ENCODE assay signal across 12 cellular contexts in the genomic region with DNA sequence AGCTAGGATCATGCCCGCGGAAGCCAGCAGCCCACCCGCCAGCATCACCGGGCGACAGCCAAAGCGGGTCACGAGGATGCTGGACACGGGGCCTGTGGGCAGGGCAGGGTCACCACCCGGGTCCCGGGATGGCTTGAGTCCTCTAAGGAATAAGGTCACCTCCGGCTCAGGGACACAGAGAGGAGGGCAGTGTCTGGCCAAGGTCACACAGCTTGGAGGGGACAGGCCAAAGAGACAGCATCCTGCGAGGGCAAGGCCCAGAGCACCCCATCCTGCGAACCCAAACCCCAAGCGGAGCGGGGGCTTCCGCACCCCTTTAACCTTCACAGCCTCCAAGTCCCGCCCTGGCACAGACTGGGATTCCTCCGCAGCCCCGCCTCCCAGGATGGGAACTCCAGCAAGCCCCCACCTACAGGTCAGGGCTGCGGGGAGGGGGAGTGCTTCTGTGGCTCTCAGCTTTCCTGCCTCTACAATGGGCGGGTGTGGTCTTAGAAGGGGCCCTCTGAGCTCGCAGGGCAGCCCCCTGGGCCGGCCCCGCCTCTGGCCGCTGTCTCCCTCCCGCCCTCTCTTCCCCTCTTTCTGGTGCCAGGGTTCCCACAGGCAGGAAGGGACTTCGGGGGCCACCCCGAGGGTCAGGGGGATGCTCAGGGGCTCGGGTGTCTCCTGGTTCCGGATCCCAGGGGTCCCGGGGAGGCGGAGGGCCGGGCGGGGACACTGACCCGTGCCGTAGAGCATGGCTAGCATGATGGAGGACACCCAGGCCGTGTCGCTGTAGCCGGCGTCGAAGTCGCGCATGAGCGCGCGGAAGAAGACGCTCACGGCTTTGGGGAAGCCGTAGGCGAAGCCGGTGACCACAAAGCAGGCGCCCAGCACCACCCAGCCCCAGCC. TPM values are rescaled to one million over a fixed set of nuclear protein-coding genes. Genes with fewer than 3 reads are reported as not detected.
A peak's percentile ranks its signal among the peaks of the same experiment; 100 is the strongest.
DNase-seq lines count a peak whose midpoint lies in the region; ATAC-seq, FAIRE-seq and TF ChIP-seq lines count a peak whose summit lies in the region.
"Had no signal": no experiment of that assay in that cellular context is flagged by ENCODE, and none has a peak within 500 bp of the region (broad histone marks: within the 10 kb centered on the region; RNA-seq: fewer than 3 reads in every experiment).

No MANE protein-coding gene starts in this region.

- CTCF ChIA-PET in activated CD4-positive, alpha-beta memory T cell treated with anti-CD3 and anti-CD28 coated beads for 36 hours (lab: Charles Lee), result interaction anchor here (1.2 kb wide), 1 partner anchor 30 kb away, joined by 3 read pairs; no protein-coding TSS in a partner anchor
- CTCF ChIA-PET in activated CD4-positive, alpha-beta memory T cell treated with anti-CD3 and anti-CD28 coated beads, Interleukin-2, amount 10 ng/mL, durations not matched to agents 7 days and 5 days (lab: Charles Lee), result no interaction called here
- CTCF ChIA-PET in GM12878 (lab: Yijun Ruan, JAX), result interaction anchor here (0.5 to 0.6 kb wide), 2 partner anchors 16 to 31 kb away, joined by 3 read pairs; no protein-coding TSS in a partner anchor

- intact Hi-C loops in activated CD4-positive, alpha-beta memory T cell treated with anti-CD3 and anti-CD28 coated beads for 36 hours (cut with micrococcal nuclease), result no loop called here
- intact Hi-C loops in GM12878 (cut with micrococcal nuclease; ENCODE audit: unreplicated experiment), result no loop called here
- intact Hi-C loops in testis (cut with DNase I; ENCODE audit: low total_unique reads), result no loop called here

- no peak overlapping the region; the same call in 1 of the 2 replicates for H2AFZ ChIP-seq in GM12878 (ENCODE audit: control insufficient read depth, low read depth, low read length)

- H3K4me1 Mint-ChIP-seq in activated CD4-positive, alpha-beta memory T cell treated with anti-CD3 and anti-CD28 coated beads for 36 hours (ENCODE audit: low read depth), result no peaks in the 10 kb centered on the region
- peaks cover 2% of the 10 kb centered on the region for H3K4me1 Mint-ChIP-seq in activated CD4-positive, alpha-beta memory T cell treated with anti-CD3 and anti-CD28 coated beads, Interleukin-2, amount 10 ng/mL, durations not matched to agents 7 days and 5 days
- peaks cover 3% of the 10 kb centered on the region for H3K4me1 Mint-ChIP-seq in memory B cell

- DNase-seq in activated CD4-positive, alpha-beta memory T cell treated with anti-CD3 and anti-CD28 coated beads for 36 hours, result peak; percentile 27
- DNase-seq in activated CD4-positive, alpha-beta memory T cell treated with anti-CD3 and anti-CD28 coated beads, Interleukin-2, amount 10 ng/mL, durations not matched to agents 7 days and 5 days, result no peak
- DNase-seq in GM12878 (ENCODE audit: low read depth, low spot score) (no peak), memory B cell (ENCODE audit: low spot score in 2 of 2) (no peak), testis (peak; percentile 48)
- no peak for DNase-seq in effector memory CD4-positive, alpha-beta T cell
- DNase-seq: effector CD8-positive, alpha-beta T cell; NCI-H1417 had no signal

- FAIRE-seq in GM12878 (lab: Jason Lieb, UNC), result no peak
- FAIRE-seq: G401.6 had no signal

- H3K4me3 Mint-ChIP-seq in activated CD4-positive, alpha-beta memory T cell treated with anti-CD3 and anti-CD28 coated beads for 36 hours, result no peak overlapping the region
- no peak overlapping the region for H3K4me3 Mint-ChIP-seq in activated CD4-positive, alpha-beta memory T cell treated with anti-CD3 and anti-CD28 coated beads, Interleukin-2, amount 10 ng/mL, durations not matched to agents 7 days and 5 days
- H3K4me3 Mint-ChIP-seq in memory B cell, result peak overlapping the region; percentile 43

- POLR2A ChIA-PET in activated CD4-positive, alpha-beta memory T cell treated with anti-CD3 and anti-CD28 coated beads for 36 hours (lab: Charles Lee), result no interaction called here
- POLR2A ChIA-PET in activated CD4-positive, alpha-beta memory T cell treated with anti-CD3 and anti-CD28 coated beads, Interleukin-2, amount 10 ng/mL, durations not matched to agents 7 days and 5 days (lab: Charles Lee), result no interaction called here
- POLR2A ChIA-PET in GM12878 (lab: Charles Lee), result interaction anchor here (0.5 kb wide), 1 partner anchor 123 kb away, joined by 4 read pairs; no protein-coding TSS in a partner anchor

- SMC1A ChIA-PET in GM12878 (lab: Charles Lee; ENCODE audit: uncharacterized antibody, unreplicated experiment), result no interaction called here

- RAD21 ChIA-PET in GM12878 (lab: Charles Lee; ENCODE audit: unreplicated experiment), result no interaction called here

- TF ChIP-seq POLR2A in GM12878 (IDR thresholded peaks at IDR 0.05; ENCODE audit: low read depth, low read length) (no peak), testis (IDR thresholded peaks at IDR 0.05) (no peak)

- no peak overlapping the region for H3K4me3 ChIP-seq in GM12878
- peak overlapping the region; percentile 37 to 54 for H3K4me3 ChIP-seq in testis
- no peak overlapping the region for H3K4me3 ChIP-seq in effector memory CD4-positive, alpha-beta T cell (ENCODE audit: insufficient read depth, low read depth, low read length, poor library complexity, severe bottlenecking)

- H3K27me3 ChIP-seq in GM12878 (replicated peaks in 1 of 2; ENCODE audit: control insufficient read depth in 2 of 2, insufficient read depth in 2 of 2, low read length in 1 of 2) (peaks cover 8 to 9% of the 10 kb centered on the region in 2 experiments; a peak in 3 of 4 replicates), testis (no peaks in the 10 kb centered on the region)
- peaks cover 17% of the 10 kb centered on the region for H3K27me3 ChIP-seq in effector memory CD4-positive, alpha-beta T cell (replicated peaks; ENCODE audit: control insufficient read depth, insufficient read depth, low read length, poor library complexity, severe bottlenecking)

- BruUV-seq in GM12878 (replicated peaks; lab: Mats Ljungman, UMichigan), result no TSS peak

- no peaks in the 10 kb centered on the region for H3K4me1 ChIP-seq in GM12878 (ENCODE audit: control insufficient read depth, insufficient read depth, low read length)
- H3K4me1 ChIP-seq in testis, result peaks cover 18% of the 10 kb centered on the region
- H3K4me1 ChIP-seq in effector memory CD4-positive, alpha-beta T cell (ENCODE audit: control insufficient read depth, insufficient read depth, low read length, poor library complexity, severe bottlenecking), result peaks cover 16% of the 10 kb centered on the region

- no peaks in the 10 kb centered on the region for H3K79me2 ChIP-seq in GM12878 (ENCODE audit: control insufficient read depth, insufficient read depth, low read length)

- H3K27me3 Mint-ChIP-seq in activated CD4-positive, alpha-beta memory T cell treated with anti-CD3 and anti-CD28 coated beads for 36 hours, result peaks cover 13% of the 10 kb centered on the region
- peaks cover 25% of the 10 kb centered on the region for H3K27me3 Mint-ChIP-seq in activated CD4-positive, alpha-beta memory T cell treated with anti-CD3 and anti-CD28 coated beads, Interleukin-2, amount 10 ng/mL, durations not matched to agents 7 days and 5 days
- peaks cover 10% of the 10 kb centered on the region for H3K27me3 Mint-ChIP-seq in memory B cell

- TF ChIP-seq RAD21 in GM12878 (IDR thresholded peaks at IDR 0.05; ENCODE audit: insufficient read depth, low read depth, low read length), result no peak

- H3K27ac ChIP-seq in GM12878 (ENCODE audit: control insufficient read depth, insufficient read depth), result no peak overlapping the region
- no peak overlapping the region for H3K27ac ChIP-seq in testis
- H3K27ac ChIP-seq in effector memory CD4-positive, alpha-beta T cell (ENCODE audit: insufficient read depth, low read length, poor library complexity, severe bottlenecking), result no peak overlapping the region

- TF ChIP-seq EP300 in GM12878 (IDR thresholded peaks at IDR 0.05; ENCODE audit: borderline replicate concordance in 1 of 2, control insufficient read depth in 1 of 2, low read depth in 2 of 2, low read length in 2 of 2), result no peak

- no peak overlapping the region for H3K27ac Mint-ChIP-seq in activated CD4-positive, alpha-beta memory T cell treated with anti-CD3 and anti-CD28 coated beads for 36 hours
- H3K27ac Mint-ChIP-seq in activated CD4-positive, alpha-beta memory T cell treated with anti-CD3 and anti-CD28 coated beads, Interleukin-2, amount 10 ng/mL, durations not matched to agents 7 days and 5 days, result no peak overlapping the region
- no peak overlapping the region for H3K27ac Mint-ChIP-seq in memory B cell

- no peaks in the 10 kb centered on the region for H3K9me3 ChIP-seq in GM12878 (replicated peaks; ENCODE audit: control insufficient read depth, insufficient read depth, low read length)
- H3K9me3 ChIP-seq in testis, result no peaks in the 10 kb centered on the region
- no peaks in the 10 kb centered on the region for H3K9me3 ChIP-seq in effector memory CD4-positive, alpha-beta T cell (ENCODE audit: control insufficient read depth, low read length)

- H3K36me3 ChIP-seq in GM12878 (ENCODE audit: control insufficient read depth in 2 of 2, insufficient read depth in 2 of 2, low read length in 1 of 2) (no peaks in the 10 kb centered on the region), testis (ENCODE audit: low read depth, missing control alignments) (no peaks in the 10 kb centered on the region)
- H3K36me3 ChIP-seq in effector memory CD4-positive, alpha-beta T cell (ENCODE audit: control insufficient read depth, insufficient read depth, low read length), result peaks cover 3% of the 10 kb centered on the region

- H3K9me3 Mint-ChIP-seq in activated CD4-positive, alpha-beta memory T cell treated with anti-CD3 and anti-CD28 coated beads for 36 hours, result no peaks in the 10 kb centered on the region
- no peaks in the 10 kb centered on the region for H3K9me3 Mint-ChIP-seq in activated CD4-positive, alpha-beta memory T cell treated with anti-CD3 and anti-CD28 coated beads, Interleukin-2, amount 10 ng/mL, durations not matched to agents 7 days and 5 days
- no peaks in the 10 kb centered on the region for H3K9me3 Mint-ChIP-seq in memory B cell

- WGBS in GM12878 (ENCODE audit: insufficient coverage, insufficient replicate concordance, low lambda C conversion rate, missing lambda C conversion rate), result 23% methylated on average over 31 of the region's 52 CpGs
- WGBS in testis, 2 donors, result 35% methylated on average over 51 of the region's 52 CpGs; no CpG with 5 or more reads in 1 of the 2 donors

- TF ChIP-seq CTCF in GM12878 (IDR thresholded peaks at IDR 0.05 in 2 of 3, conservative IDR thresholded peaks at IDR 0.05 in 1 of 3; ENCODE audit: control insufficient read depth in 2 of 3, extremely low read depth in 1 of 3, insufficient read depth in 1 of 3, low read depth in 3 of 3, low read length in 3 of 3), result no peak
- no peak for TF ChIP-seq CTCF in testis (IDR thresholded peaks at IDR 0.05)

- 0 out of 2 replicates have a peak overlapping the region, but pooled peaks have one; percentile 9 for H3K4me2 ChIP-seq in GM12878 (ENCODE audit: control insufficient read depth, insufficient read depth)

- peak; percentile 42 for ATAC-seq in GM12878
- ATAC-seq in memory B cell (ENCODE audit: low read depth), result peak; percentile 60
- no peak for ATAC-seq in HG03565 (IDR thresholded peaks at IDR 0.05; ENCODE audit: unreplicated experiment)
- ATAC-seq in GM18498 (IDR thresholded peaks at IDR 0.05; ENCODE audit: unreplicated experiment), result no peak

- H4K20me1 ChIP-seq in GM12878 (ENCODE audit: control insufficient read depth, insufficient read depth), result no peaks in the 10 kb centered on the region

- no peaks in the 10 kb centered on the region for H3K36me3 Mint-ChIP-seq in activated CD4-positive, alpha-beta memory T cell treated with anti-CD3 and anti-CD28 coated beads for 36 hours
- no peaks in the 10 kb centered on the region for H3K36me3 Mint-ChIP-seq in activated CD4-positive, alpha-beta memory T cell treated with anti-CD3 and anti-CD28 coated beads, Interleukin-2, amount 10 ng/mL, durations not matched to agents 7 days and 5 days (ENCODE audit: low read depth)
- H3K36me3 Mint-ChIP-seq in memory B cell, result peaks cover 2% of the 10 kb centered on the region

- in situ Hi-C loops in GM12878 (cut with MboI), result no loop called here

- H3K9ac ChIP-seq in GM12878 (ENCODE audit: control insufficient read depth, insufficient read depth, low read length), result no peak overlapping the region

RNA-seq across cellular contexts. Expression of gene SLC16A8, which starts 1.8 kb away (rescaled TPM):
- under 1 TPM in 1 of 2 experiments, not detected in 1; 0.17 TPM for total RNA-seq in activated CD4-positive, alpha-beta memory T cell treated with anti-CD3 and anti-CD28 coated beads for 36 hours
- not detected for total RNA-seq in activated CD4-positive, alpha-beta memory T cell treated with anti-CD3 and anti-CD28 coated beads, Interleukin-2, amount 10 ng/mL, durations not matched to agents 7 days and 5 days
- not detected in 2 replicates for total RNA-seq in GM12878 (2013; cell fraction: nucleolus; rRNA removed)
- total RNA-seq in GM12878 (2014; rRNA removed) (not detected in 2 replicates), GM12878 (2014; rRNA removed; fragmentation: Illumina TruSeq; extraction: Trizol) (not detected in 2 replicates), GM12878 (2021) (not detected in 2 replicates), testis (1 to 10 TPM; 1.6 to 2.0 TPM)
- not detected for polyA plus RNA-seq in GM12878 (2011; ENCODE audit: low read depth)
- polyA plus RNA-seq in GM12878 (2011; rRNA removed) (not detected in 2 replicates), GM12878 (2014; fragmentation: Illumina TruSeq; extraction: Trizol) (not detected in 2 replicates), GM12878 (2014; fragmentation: Nextera tagmentation; extraction: Ambion mirVana) (not detected), GM12878 (2014; rRNA removed) (not detected in 2 replicates), GM12878 (2016; fragmentation: Nextera tagmentation; extraction: Ambion mirVana) (not detected), testis (ENCODE audit: insufficient read depth, low read depth, low replicate concordance) (2.4 TPM)
- polyA plus RNA-seq in GM12878 (2011; cell fraction: cytosol; rRNA removed), result not detected in 2 replicates
- not detected in 2 replicates for polyA plus RNA-seq in GM12878 (2011; cell fraction: nucleus; rRNA removed)
- not detected in 2 replicates for polyA plus RNA-seq in GM12878 (2012)
- polyA minus RNA-seq in GM12878 (2011; rRNA and poly(A)+ RNA removed), result not detected in 2 replicates
- polyA minus RNA-seq in GM12878 (2011; cell fraction: cytosol; rRNA and poly(A)+ RNA removed), result not detected in 2 replicates
- polyA minus RNA-seq in GM12878 (2011; cell fraction: nucleus; rRNA and poly(A)+ RNA removed), result not detected in 2 replicates
- total RNA-seq: osteocyte had no signal

RNA-seq across cellular contexts. Expression of gene PICK1, which starts 25.0 kb away (rescaled TPM):
- 10 to 100 TPM; 16.0 to 16.5 TPM for total RNA-seq in activated CD4-positive, alpha-beta memory T cell treated with anti-CD3 and anti-CD28 coated beads for 36 hours
- total RNA-seq in activated CD4-positive, alpha-beta memory T cell treated with anti-CD3 and anti-CD28 coated beads, Interleukin-2, amount 10 ng/mL, durations not matched to agents 7 days and 5 days, result 10 to 100 TPM; 11.4 to 12.7 TPM
- total RNA-seq in GM12878 (2013; cell fraction: nucleolus; rRNA removed), result 37.1 and 39.3 TPM in 2 replicates
- total RNA-seq in GM12878 (2014; rRNA removed) (12.6 and 13.7 TPM in 2 replicates), GM12878 (2014; rRNA removed; fragmentation: Illumina TruSeq; extraction: Trizol) (7.8 and 10.5 TPM in 2 replicates), GM12878 (2021) (11.6 and 15.9 TPM in 2 replicates), testis (10 to 100 TPM; 78.7 to 89.7 TPM)
- 4.3 TPM for polyA plus RNA-seq in GM12878 (2011; ENCODE audit: low read depth)
- polyA plus RNA-seq in GM12878 (2011; rRNA removed) (8.7 and 14.4 TPM in 2 replicates), GM12878 (2014; fragmentation: Illumina TruSeq; extraction: Trizol) (6.7 and 10.4 TPM in 2 replicates), GM12878 (2014; fragmentation: Nextera tagmentation; extraction: Ambion mirVana) (under 1 TPM; 0.07 to 0.84 TPM), GM12878 (2014; rRNA removed) (14.8 and 19.2 TPM in 2 replicates), GM12878 (2016; fragmentation: Nextera tagmentation; extraction: Ambion mirVana) (10 to 100 TPM; 10.6 to 11.3 TPM), testis (ENCODE audit: insufficient read depth, low read depth, low replicate concordance) (61.5 TPM)
- polyA plus RNA-seq in GM12878 (2011; cell fraction: cytosol; rRNA removed), result 12.0 and 21.4 TPM in 2 replicates
- 73.0 and 76.7 TPM in 2 replicates for polyA plus RNA-seq in GM12878 (2011; cell fraction: nucleus; rRNA removed)
- polyA plus RNA-seq in GM12878 (2012), result 8.4 and 10.9 TPM in 2 replicates
- 15.9 and 23.6 TPM in 2 replicates for polyA minus RNA-seq in GM12878 (2011; rRNA and poly(A)+ RNA removed)
- polyA minus RNA-seq in GM12878 (2011; cell fraction: cytosol; rRNA and poly(A)+ RNA removed), result 3.2 and 4.9 TPM in 2 replicates
- 11.8 and 15.8 TPM in 2 replicates for polyA minus RNA-seq in GM12878 (2011; cell fraction: nucleus; rRNA and poly(A)+ RNA removed)

RNA-seq across cellular contexts. Expression of gene BAIAP2L2, which starts 28.3 kb away (rescaled TPM):
- 1 to 10 TPM in 1 of 2 experiments, under 1 TPM in 1; 0.93 to 1.6 TPM for total RNA-seq in activated CD4-positive, alpha-beta memory T cell treated with anti-CD3 and anti-CD28 coated beads for 36 hours
- under 1 TPM; 0.55 to 0.63 TPM for total RNA-seq in activated CD4-positive, alpha-beta memory T cell treated with anti-CD3 and anti-CD28 coated beads, Interleukin-2, amount 10 ng/mL, durations not matched to agents 7 days and 5 days
- total RNA-seq in GM12878 (2013; cell fraction: nucleolus; rRNA removed), result 0.37 TPM in 1 of 2 replicates, not detected in the other
- total RNA-seq in GM12878 (2014; rRNA removed) (0.11 TPM in 1 of 2 replicates, not detected in the other), GM12878 (2014; rRNA removed; fragmentation: Illumina TruSeq; extraction: Trizol) (not detected in 2 replicates), GM12878 (2021) (0.08 and 0.38 TPM in 2 replicates), testis (10 to 100 TPM in 1 of 2 donors, 1 to 10 TPM in 1; 8.8 to 10.0 TPM)
- 0.12 TPM for polyA plus RNA-seq in GM12878 (2011; ENCODE audit: low read depth)
- polyA plus RNA-seq in GM12878 (2011; rRNA removed) (0.04 and 0.08 TPM in 2 replicates), GM12878 (2014; fragmentation: Illumina TruSeq; extraction: Trizol) (not detected in 2 replicates), GM12878 (2014; fragmentation: Nextera tagmentation; extraction: Ambion mirVana) (not detected), GM12878 (2014; rRNA removed) (0.17 and 0.48 TPM in 2 replicates), GM12878 (2016; fragmentation: Nextera tagmentation; extraction: Ambion mirVana) (under 1 TPM in 1 of 2 experiments, not detected in 1; 0.11 TPM), testis (ENCODE audit: insufficient read depth, low read depth, low replicate concordance) (6.6 TPM)
- polyA plus RNA-seq in GM12878 (2011; cell fraction: cytosol; rRNA removed), result 0.04 and 0.12 TPM in 2 replicates
- 1.0 and 1.1 TPM in 2 replicates for polyA plus RNA-seq in GM12878 (2011; cell fraction: nucleus; rRNA removed)
- polyA plus RNA-seq in GM12878 (2012), result 0.51 and 0.70 TPM in 2 replicates
- polyA minus RNA-seq in GM12878 (2011; rRNA and poly(A)+ RNA removed), result not detected in 2 replicates
- polyA minus RNA-seq in GM12878 (2011; cell fraction: cytosol; rRNA and poly(A)+ RNA removed), result not detected in 2 replicates
- polyA minus RNA-seq in GM12878 (2011; cell fraction: nucleus; rRNA and poly(A)+ RNA removed), result not detected in 2 replicates

Comparison
In these comparisons a context has a peak if more than half of its experiments do, and no peak if none do; other contexts are left out.
1. DNase-seq: peak in activated CD4-positive, alpha-beta memory T cell treated with anti-CD3 and anti-CD28 coated beads for 36 hours (single experiment) and testis (single experiment); none in activated CD4-positive, alpha-beta memory T cell treated with anti-CD3 and anti-CD28 coated beads, Interleukin-2, amount 10 ng/mL, durations not matched to agents 7 days and 5 days (single experiment), GM12878 (single experiment), memory B cell (0 of 2) and effector memory CD4-positive, alpha-beta T cell (0 of 3).
2. ATAC-seq: peak in GM12878 (single experiment) and memory B cell (single experiment); none in HG03565 (single experiment) and GM18498 (single experiment).
3. H3K4me3 ChIP-seq: peak in testis (2 of 2); none in GM12878 (single experiment) and effector memory CD4-positive, alpha-beta T cell (single experiment).